32 cellular contexts compared by ENCODE assay signal in the genomic region with DNA sequence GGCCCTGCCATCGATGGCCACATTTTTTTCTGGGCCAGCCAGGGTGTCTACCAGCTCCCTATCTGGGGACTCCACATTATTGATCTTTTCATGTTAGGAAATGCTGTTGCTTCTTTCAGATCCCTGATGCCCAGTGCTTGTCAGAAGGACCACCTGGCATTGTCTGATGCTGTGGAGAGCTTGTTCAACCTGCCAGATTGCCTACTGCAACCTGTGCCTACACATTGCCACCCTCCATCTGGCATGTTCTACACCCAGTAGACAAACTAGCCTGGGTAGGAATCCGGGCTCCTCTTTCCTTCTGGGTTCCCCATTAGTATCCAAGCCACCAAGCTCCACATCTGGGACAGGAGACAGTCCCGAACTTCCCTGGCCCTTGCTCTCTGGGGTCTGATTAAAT.
DNase-seq lines count a peak whose midpoint lies in the region; ATAC-seq and TF ChIP-seq lines count a peak whose summit lies in the region.
"Had no signal": no experiment of that assay in that cellular context is flagged by ENCODE, and none has a peak within 500 bp of the region (broad histone marks: within the 10 kb centered on the region; RNA-seq: fewer than 3 reads in every experiment).

No MANE protein-coding gene starts in this region.

- H3K27ac ChIP-seq in body of pancreas = no peak overlapping the region
- no peak overlapping the region for H3K27ac ChIP-seq in sigmoid colon
- H3K27ac ChIP-seq: 22Rv1; A549; BLaER1; BLaER1 treated with 17β-estradiol and CSF1 and Interleukin-3, amounts not matched to agents 10 nM and 100 nM; C4-2B had no signal

- in situ Hi-C loops in G401 (cut with HindIII; ENCODE audit: low sequenced_read_pairs) = no loop called here

- DNase-seq in G401 (ENCODE audit: low spot score) (peak; percentile 66), body of pancreas (no peak), cerebellar cortex (ENCODE audit: low spot score) (peak; percentile 56), cerebellum (ENCODE audit: low spot score) (peak; percentile 52), sigmoid colon (no peak), NCI-H2029 (lab: John Stamatoyannopoulos, UW) (no peak), H7 (no peak)
- DNase-seq: 8988T; ACHN; AML-193; BE2C; Caco-2; Calu3; CD4-positive, alpha-beta memory T cell; CD4-positive, alpha-beta T cell; CD4-positive, CD25-positive, alpha-beta regulatory T cell; CD8-positive, alpha-beta memory T cell; CD8-positive, alpha-beta T cell; COR-L47; DMS 273 treated with DMSO at 0.1 percent for 48 hours; DMS153; DMS53; DMS79; DMS79 treated with DMSO at 0.1 percent for 48 hours; DND-41; EL had no signal

- H3K4me1 ChIP-seq in body of pancreas (no peaks in the 10 kb centered on the region), sigmoid colon (peaks cover 0 to 4% (median 2%) of the 10 kb centered on the region in 4 donors)
- H3K4me1 ChIP-seq: A549, BE2C, BLaER1, Caco-2 had no signal

- 53 to 60% methylated on average over 3 of the region's 3 CpGs for WGBS in body of pancreas, 2 donors
- WGBS in sigmoid colon, 2 donors = 79 to 88% methylated on average over 3 of the region's 3 CpGs

- H3K4me3 ChIP-seq in body of pancreas (no peak overlapping the region), sigmoid colon (no peak overlapping the region), H7 (ENCODE audit: insufficient read depth, low read depth, low read length) (no peak overlapping the region)
- H3K4me3 ChIP-seq: A549; BLaER1; BLaER1 treated with 17β-estradiol and CSF1 and Interleukin-3, amounts not matched to agents 10 nM and 100 nM had no signal

- TF ChIP-seq POLR2A in body of pancreas (IDR thresholded peaks at IDR 0.05) = no peak
- TF ChIP-seq POLR2A in sigmoid colon (IDR thresholded peaks at IDR 0.05) = no peak

- H3K27me3 ChIP-seq in body of pancreas = no peaks in the 10 kb centered on the region
- H3K27me3 ChIP-seq in sigmoid colon = no peaks in the 10 kb centered on the region
- peaks cover 2% of the 10 kb centered on the region; the same call in 1 of the 2 replicates for H3K27me3 ChIP-seq in H7 (ENCODE audit: control insufficient read depth, insufficient read depth, low read length)
- H3K27me3 ChIP-seq: BE2C; BLaER1; BLaER1 treated with 17β-estradiol and CSF1 and Interleukin-3, amounts not matched to agents 10 nM and 100 nM had no signal

- H3K9me3 ChIP-seq in body of pancreas (no peaks in the 10 kb centered on the region), sigmoid colon (no peaks in the 10 kb centered on the region)
- H3K9me3 ChIP-seq: A549; BE2C; BLaER1; BLaER1 treated with 17β-estradiol and CSF1 and Interleukin-3, amounts not matched to agents 10 nM and 100 nM; Caco-2 had no signal

- no peak for TF ChIP-seq EP300 in sigmoid colon (IDR thresholded peaks at IDR 0.05)

- TF ChIP-seq CTCF in body of pancreas (IDR thresholded peaks at IDR 0.05) (no peak), sigmoid colon (IDR thresholded peaks at IDR 0.05) (no peak)

- H3K36me3 ChIP-seq in body of pancreas (replicated peaks in 1 of 2; ENCODE audit: insufficient read depth in 1 of 2, low read depth in 2 of 2) (no peaks in the 10 kb centered on the region), sigmoid colon (no peaks in the 10 kb centered on the region), H7 (replicated peaks; ENCODE audit: control insufficient read depth, insufficient read depth, low read length) (no peaks in the 10 kb centered on the region)
- H3K36me3 ChIP-seq: BE2C; BLaER1; BLaER1 treated with 17β-estradiol and CSF1 and Interleukin-3, amounts not matched to agents 10 nM and 100 nM had no signal

- ATAC-seq in body of pancreas (peak; percentile 21), GM18867 (IDR thresholded peaks at IDR 0.05; ENCODE audit: unreplicated experiment) (no peak)
- ATAC-seq: A549; CD8-positive, alpha-beta T cell had no signal

- intact Hi-C loops in body of pancreas (cut with DNase I) = no loop called here
- intact Hi-C loops in sigmoid colon (cut with DNase I) = no loop called here

Comparison
In these comparisons a context has a peak if more than half of its experiments do, and no peak if none do; other contexts are left out.
1. DNase-seq: peak in G401 (single experiment), cerebellar cortex (single experiment) and cerebellum (single experiment); none in body of pancreas (0 of 4), sigmoid colon (single experiment), NCI-H2029 (single experiment) and H7 (single experiment).